In the genomic region with DNA sequence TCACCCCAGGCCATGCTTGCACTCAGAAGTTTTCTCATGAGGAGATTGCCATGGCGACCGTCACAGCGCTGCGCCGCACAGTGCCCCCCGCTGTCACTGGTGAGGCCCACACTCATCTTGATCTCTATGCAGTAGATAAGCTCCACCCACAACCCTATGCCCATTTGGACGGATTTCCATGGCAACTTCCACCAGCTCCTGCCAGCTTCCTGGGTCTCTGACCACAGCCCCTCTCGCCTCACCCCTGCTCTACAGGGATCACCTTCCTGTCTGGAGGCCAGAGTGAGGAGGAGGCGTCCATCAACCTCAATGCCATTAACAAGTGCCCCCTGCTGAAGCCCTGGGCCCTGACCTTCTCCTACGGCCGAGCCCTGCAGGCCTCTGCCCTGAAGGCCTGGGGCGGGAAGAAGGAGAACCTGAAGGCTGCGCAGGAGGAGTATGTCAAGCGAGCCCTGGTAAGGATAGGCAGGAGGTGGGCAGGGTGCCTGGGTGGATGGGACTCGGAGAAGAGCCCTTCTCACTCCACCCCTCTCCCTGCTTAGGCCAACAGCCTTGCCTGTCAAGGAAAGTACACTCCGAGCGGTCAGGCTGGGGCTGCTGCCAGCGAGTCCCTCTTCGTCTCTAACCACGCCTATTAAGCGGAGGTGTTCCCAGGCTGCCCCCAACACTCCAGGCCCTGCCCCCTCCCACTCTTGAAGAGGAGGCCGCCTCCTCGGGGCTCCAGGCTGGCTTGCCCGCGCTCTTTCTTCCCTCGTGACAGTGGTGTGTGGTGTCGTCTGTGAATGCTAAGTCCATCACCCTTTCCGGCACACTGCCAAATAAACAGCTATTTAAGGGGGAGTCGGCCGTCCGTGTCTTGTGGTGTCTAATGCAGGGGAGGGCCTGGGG, we compare ENCODE assay signal across 12 cellular contexts. TPM values are rescaled to one million over a fixed set of nuclear protein-coding genes. Genes with fewer than 3 reads are reported as not detected.
DNase-seq lines count a peak whose midpoint lies in the region; ATAC-seq and TF ChIP-seq lines count a peak whose summit lies in the region.
"Had no signal": no experiment of that assay in that cellular context is flagged by ENCODE, and none has a peak within 500 bp of the region (broad histone marks: within the 10 kb centered on the region; RNA-seq: fewer than 3 reads in every experiment).

No MANE protein-coding gene starts in this region.

- WGBS in spleen, 5 donors, result 76 to 87% (median 83%) methylated on average over 30 to 31 of the region's 31 CpGs

- CTCF ChIA-PET in activated CD4-positive, alpha-beta T cell treated with anti-CD3 and anti-CD28 coated beads for 36 hours (lab: Charles Lee), result interaction anchor here (0.9 to 1.3 kb wide), 3 partner anchors 22 to 222 kb away, joined by 4 read pairs; a partner anchor contains a TSS

- DNase-seq in activated CD4-positive, alpha-beta T cell treated with anti-CD3 and anti-CD28 coated beads for 36 hours, result no peak
- no peak for DNase-seq in activated CD4-positive, alpha-beta T cell treated with anti-CD3 and anti-CD28 coated beads, Interleukin-2, amount 50 U/mL, for 4 hours
- no peak for DNase-seq in activated T-helper 1 cell treated with anti-CD3 and anti-CD28 coated beads, Interleukin-12 subunit alpha, Interleukin-12 subunit beta, Interleukin-2, Interleukin-4 antibody, amounts not matched to agents 30 ng/mL and 10 ng/mL and 1 ng/mL, durations not matched to agents 14 hours and 24 hours and 36 hours (ENCODE audit: low spot score)
- peak; percentile 32 for DNase-seq in fibroblast of mammary gland (ENCODE audit: low read depth)
- DNase-seq in spleen, result no peak
- no peak for DNase-seq in AG20443 (ENCODE audit: low spot score)
- DNase-seq in D341Med (ENCODE audit: low spot score), result no peak
- DNase-seq: NCI-H1105, SJCRH30, upper lobe of right lung had no signal

- no peak for TF ChIP-seq CTCF in fibroblast of mammary gland (conservative IDR thresholded peaks at IDR 0.05; ENCODE audit: control insufficient read depth, insufficient read depth, low read depth, low read length)
- no peak for TF ChIP-seq CTCF in spleen (IDR thresholded peaks at IDR 0.05 in 8 of 11, conservative IDR thresholded peaks at IDR 0.05 in 3 of 11)

- POLR2A ChIA-PET in activated CD4-positive, alpha-beta T cell treated with anti-CD3 and anti-CD28 coated beads for 36 hours (lab: Charles Lee), result interaction anchor here (0.8 kb wide), 1 partner anchor 116 kb away, joined by 4 read pairs; no protein-coding TSS in a partner anchor

- peak overlapping the region in 7 of 8 donors; percentile 14 to 100 (median 58) for H3K27ac ChIP-seq in spleen
- H3K27ac ChIP-seq: A549, SJCRH30, upper lobe of right lung had no signal

- ATAC-seq in activated CD4-positive, alpha-beta T cell treated with anti-CD3 and anti-CD28 coated beads for 36 hours, result no peak
- ATAC-seq in HG03521 (IDR thresholded peaks at IDR 0.05; ENCODE audit: unreplicated experiment), result no peak
- ATAC-seq: A549, upper lobe of right lung had no signal

- peaks cover 10 to 73% (median 68%) of the 10 kb centered on the region in 6 donors for H3K36me3 ChIP-seq in spleen

- H3K4me3 ChIP-seq in fibroblast of mammary gland (ENCODE audit: control insufficient read depth, low read depth, low read length) (no peak overlapping the region), spleen (peak overlapping the region in 1 of 8 donors; percentile 0)
- H3K4me3 ChIP-seq: A549, SJCRH30, upper lobe of right lung had no signal

- H3K9me3 ChIP-seq in spleen, result no peaks in the 10 kb centered on the region
- H3K9me3 ChIP-seq: A549, SJCRH30, upper lobe of right lung had no signal

- TF ChIP-seq POLR2A in spleen (IDR thresholded peaks at IDR 0.05), result no peak

- peak overlapping the region; percentile 33 for H3K4me3 Mint-ChIP-seq in activated CD4-positive, alpha-beta T cell treated with anti-CD3 and anti-CD28 coated beads for 36 hours
- no peak overlapping the region for H3K4me3 Mint-ChIP-seq in activated T-helper 1 cell treated with anti-CD3 and anti-CD28 coated beads, Interleukin-12 subunit alpha, Interleukin-12 subunit beta, Interleukin-2, Interleukin-4 antibody, amounts not matched to agents 30 ng/mL and 10 ng/mL and 1 ng/mL, durations not matched to agents 14 hours and 24 hours and 36 hours

- peaks cover 33% of the 10 kb centered on the region for H3K4me1 Mint-ChIP-seq in activated CD4-positive, alpha-beta T cell treated with anti-CD3 and anti-CD28 coated beads for 36 hours
- H3K4me1 Mint-ChIP-seq in activated T-helper 1 cell treated with anti-CD3 and anti-CD28 coated beads, Interleukin-12 subunit alpha, Interleukin-12 subunit beta, Interleukin-2, Interleukin-4 antibody, amounts not matched to agents 30 ng/mL and 10 ng/mL and 1 ng/mL, durations not matched to agents 14 hours and 24 hours and 36 hours (ENCODE audit: low read depth), result peaks cover 36% of the 10 kb centered on the region

- H3K27ac Mint-ChIP-seq in activated CD4-positive, alpha-beta T cell treated with anti-CD3 and anti-CD28 coated beads for 36 hours, result peak overlapping the region; percentile 58
- peak overlapping the region; percentile 47 for H3K27ac Mint-ChIP-seq in activated T-helper 1 cell treated with anti-CD3 and anti-CD28 coated beads, Interleukin-12 subunit alpha, Interleukin-12 subunit beta, Interleukin-2, Interleukin-4 antibody, amounts not matched to agents 30 ng/mL and 10 ng/mL and 1 ng/mL, durations not matched to agents 14 hours and 24 hours and 36 hours

- no peaks in the 10 kb centered on the region for H3K9me3 Mint-ChIP-seq in activated CD4-positive, alpha-beta T cell treated with anti-CD3 and anti-CD28 coated beads for 36 hours (ENCODE audit: low read depth)
- H3K9me3 Mint-ChIP-seq in activated T-helper 1 cell treated with anti-CD3 and anti-CD28 coated beads, Interleukin-12 subunit alpha, Interleukin-12 subunit beta, Interleukin-2, Interleukin-4 antibody, amounts not matched to agents 30 ng/mL and 10 ng/mL and 1 ng/mL, durations not matched to agents 14 hours and 24 hours and 36 hours, result no peaks in the 10 kb centered on the region

- peaks cover 74% of the 10 kb centered on the region for H3K36me3 Mint-ChIP-seq in activated CD4-positive, alpha-beta T cell treated with anti-CD3 and anti-CD28 coated beads for 36 hours (ENCODE audit: low read depth)
- H3K36me3 Mint-ChIP-seq in activated T-helper 1 cell treated with anti-CD3 and anti-CD28 coated beads, Interleukin-12 subunit alpha, Interleukin-12 subunit beta, Interleukin-2, Interleukin-4 antibody, amounts not matched to agents 30 ng/mL and 10 ng/mL and 1 ng/mL, durations not matched to agents 14 hours and 24 hours and 36 hours (ENCODE audit: low read depth), result peaks cover 45% of the 10 kb centered on the region

- intact Hi-C loops in activated CD4-positive, alpha-beta T cell treated with anti-CD3 and anti-CD28 coated beads for 36 hours (cut with DNase I, micrococcal nuclease), result loop anchor here (5.0 to 10.0 kb wide), 3 partner anchors 335 to 1145 kb away; a partner anchor contains a TSS
- intact Hi-C loops in activated T-helper 1 cell treated with anti-CD3 and anti-CD28 coated beads, Interleukin-12 subunit alpha, Interleukin-12 subunit beta, Interleukin-2, Interleukin-4 antibody, amounts not matched to agents 30 ng/mL and 10 ng/mL and 1 ng/mL, durations not matched to agents 14 hours and 24 hours and 36 hours (cut with micrococcal nuclease), result loop anchor here (5.0 kb wide), 1 partner anchor 263 kb away; a partner anchor contains a TSS
- intact Hi-C loops in spleen (cut with DNase I; ENCODE audit: low total_unique reads), result no loop called here

- H3K27me3 ChIP-seq in spleen (replicated peaks in 1 of 7), result no peaks in the 10 kb centered on the region
- H3K27me3 ChIP-seq: SJCRH30, upper lobe of right lung had no signal

- H3K27me3 Mint-ChIP-seq in activated CD4-positive, alpha-beta T cell treated with anti-CD3 and anti-CD28 coated beads for 36 hours, result no peaks in the 10 kb centered on the region
- no peaks in the 10 kb centered on the region for H3K27me3 Mint-ChIP-seq in activated T-helper 1 cell treated with anti-CD3 and anti-CD28 coated beads, Interleukin-12 subunit alpha, Interleukin-12 subunit beta, Interleukin-2, Interleukin-4 antibody, amounts not matched to agents 30 ng/mL and 10 ng/mL and 1 ng/mL, durations not matched to agents 14 hours and 24 hours and 36 hours (ENCODE audit: insufficient read depth)

- H3K4me1 ChIP-seq in spleen, result peaks cover 28 to 63% (median 50%) of the 10 kb centered on the region in 6 donors
- H3K4me1 ChIP-seq: SJCRH30 had no signal

RNA-seq across cellular contexts. Expression of a gene that starts 4.3 kb away (rescaled TPM):
- total RNA-seq in activated CD4-positive, alpha-beta T cell treated with anti-CD3 and anti-CD28 coated beads for 36 hours, result 1,000 to 10,000 TPM; 2,482 to 3,644 TPM
- total RNA-seq in activated T-helper 1 cell treated with anti-CD3 and anti-CD28 coated beads, Interleukin-12 subunit alpha, Interleukin-12 subunit beta, Interleukin-2, Interleukin-4 antibody, amounts not matched to agents 30 ng/mL and 10 ng/mL and 1 ng/mL, durations not matched to agents 14 hours and 24 hours and 36 hours, result 1,715 and 1,718 TPM in 2 replicates
- total RNA-seq in spleen, result 100 to 1,000 TPM; 579 to 880 (median 622) TPM
- 100 to 1,000 TPM; 424 to 551 (median 496) TPM for polyA plus RNA-seq in spleen

RNA-seq across cellular contexts. Expression of a gene that starts 6.0 kb away (rescaled TPM):
- 100 to 1,000 TPM; 106 to 113 TPM for total RNA-seq in activated CD4-positive, alpha-beta T cell treated with anti-CD3 and anti-CD28 coated beads for 36 hours
- 133 and 147 TPM in 2 replicates for total RNA-seq in activated T-helper 1 cell treated with anti-CD3 and anti-CD28 coated beads, Interleukin-12 subunit alpha, Interleukin-12 subunit beta, Interleukin-2, Interleukin-4 antibody, amounts not matched to agents 30 ng/mL and 10 ng/mL and 1 ng/mL, durations not matched to agents 14 hours and 24 hours and 36 hours
- 10 to 100 TPM; 43.9 to 88.6 (median 74.8) TPM for total RNA-seq in spleen
- 100 to 1,000 TPM in 1 of 3 donors, 10 to 100 TPM in 2; 73.0 to 128 (median 91.1) TPM for polyA plus RNA-seq in spleen

RNA-seq across cellular contexts. Expression of a gene that starts 21.9 kb away (rescaled TPM):
- total RNA-seq in activated CD4-positive, alpha-beta T cell treated with anti-CD3 and anti-CD28 coated beads for 36 hours, result 1 to 10 TPM; 2.7 to 3.0 TPM
- 1.6 and 1.8 TPM in 2 replicates for total RNA-seq in activated T-helper 1 cell treated with anti-CD3 and anti-CD28 coated beads, Interleukin-12 subunit alpha, Interleukin-12 subunit beta, Interleukin-2, Interleukin-4 antibody, amounts not matched to agents 30 ng/mL and 10 ng/mL and 1 ng/mL, durations not matched to agents 14 hours and 24 hours and 36 hours
- 1 to 10 TPM in 5 of 7 donors, under 1 TPM in 1, not detected in 1; 0.66 to 3.4 (median 2.2) TPM for total RNA-seq in spleen
- polyA plus RNA-seq in spleen, result 1 to 10 TPM; 1.4 to 2.2 (median 1.6) TPM

RNA-seq across cellular contexts. Expression of a gene that starts 26.2 kb away (rescaled TPM):
- 10 to 100 TPM; 17.4 to 19.1 TPM for total RNA-seq in activated CD4-positive, alpha-beta T cell treated with anti-CD3 and anti-CD28 coated beads for 36 hours
- total RNA-seq in activated T-helper 1 cell treated with anti-CD3 and anti-CD28 coated beads, Interleukin-12 subunit alpha, Interleukin-12 subunit beta, Interleukin-2, Interleukin-4 antibody, amounts not matched to agents 30 ng/mL and 10 ng/mL and 1 ng/mL, durations not matched to agents 14 hours and 24 hours and 36 hours, result 14.5 and 15.1 TPM in 2 replicates
- 100 to 1,000 TPM; 108 to 208 (median 127) TPM for total RNA-seq in spleen
- 100 to 1,000 TPM; 152 to 234 (median 223) TPM for polyA plus RNA-seq in spleen

RNA-seq across cellular contexts. Expression of a gene that starts 38.7 kb away (rescaled TPM):
- 1 to 10 TPM; 3.7 to 4.0 TPM for total RNA-seq in activated CD4-positive, alpha-beta T cell treated with anti-CD3 and anti-CD28 coated beads for 36 hours
- total RNA-seq in activated T-helper 1 cell treated with anti-CD3 and anti-CD28 coated beads, Interleukin-12 subunit alpha, Interleukin-12 subunit beta, Interleukin-2, Interleukin-4 antibody, amounts not matched to agents 30 ng/mL and 10 ng/mL and 1 ng/mL, durations not matched to agents 14 hours and 24 hours and 36 hours, result 1.6 and 1.9 TPM in 2 replicates
- total RNA-seq in spleen, result not detected
- under 1 TPM in 2 of 3 donors, not detected in 1; 0.09 to 0.10 TPM for polyA plus RNA-seq in spleen
- total RNA-seq: upper lobe of right lung had no signal
